ENCODE assay signal across 8 cellular contexts in genomic region chr17:29566473-29567361, GRCh38. TPM values are rescaled to one million over a fixed set of nuclear protein-coding genes. Genes with fewer than 3 reads are reported as not detected.
DNase-seq lines count a peak whose midpoint lies in the region; ATAC-seq, FAIRE-seq and TF ChIP-seq lines count a peak whose summit lies in the region.

Gene ABHD15, minus strand, starts transcription at chr17:29567037. Its CDS starts 71 bp downstream, at chr17:29566966.

- H3K27ac Mint-ChIP-seq in activated naive CD4-positive, alpha-beta T cell treated with anti-CD3 and anti-CD28 coated beads, Interleukin-2, amount 50 U/mL, for 24 hours = peak within 1 kb of the TSS; percentile 70

- H3K36me3 ChIP-seq in HUES6 (ENCODE audit: control insufficient read depth, insufficient read depth, low read length) = no peaks in the 10 kb centered on the region

- DNase-seq in 8988T = peak; percentile 78
- DNase-seq in GM12891 (ENCODE audit: insufficient read length, low spot score) = peak; percentile 63
- peak; percentile 33 for DNase-seq in SHP77 treated with DMSO at 0.1 percent for 48 hours (lab: John Stamatoyannopoulos, UW)
- DNase-seq in head of caudate nucleus = peak in 35 of 42 donors; percentile 29 to 86 (median 66)
- DNase-seq in omental fat pad (ENCODE audit: low spot score) = peak; percentile 28

- TF ChIP-seq CTCF in omental fat pad (IDR thresholded peaks at IDR 0.05) = no peak

- peak within 1 kb of the TSS; percentile 15 for H3K9ac ChIP-seq in HUES6 (ENCODE audit: low read length)

- H3K27me3 ChIP-seq in HUES6 (ENCODE audit: control insufficient read depth, insufficient read depth, low read length) = peaks cover 54% of the 10 kb centered on the region

- peaks cover 38% of the 10 kb centered on the region for H3K4me1 Mint-ChIP-seq in activated naive CD4-positive, alpha-beta T cell treated with anti-CD3 and anti-CD28 coated beads, Interleukin-2, amount 50 U/mL, for 24 hours

- no peaks in the 10 kb centered on the region for H3K36me3 Mint-ChIP-seq in activated naive CD4-positive, alpha-beta T cell treated with anti-CD3 and anti-CD28 coated beads, Interleukin-2, amount 50 U/mL, for 24 hours

- H3K4me1 ChIP-seq in HUES6 (ENCODE audit: control insufficient read depth, insufficient read depth, low read length) = peaks cover 12% of the 10 kb centered on the region

- no peaks in the 10 kb centered on the region for H3K9me3 Mint-ChIP-seq in activated naive CD4-positive, alpha-beta T cell treated with anti-CD3 and anti-CD28 coated beads, Interleukin-2, amount 50 U/mL, for 24 hours

- no peaks in the 10 kb centered on the region for H3K27me3 Mint-ChIP-seq in activated naive CD4-positive, alpha-beta T cell treated with anti-CD3 and anti-CD28 coated beads, Interleukin-2, amount 50 U/mL, for 24 hours

- TF ChIP-seq POLR2A in GM12891 (IDR thresholded peaks at IDR 0.05; ENCODE audit: low read depth, low read length) = no peak

- H3K9me3 ChIP-seq in HUES6 (ENCODE audit: control insufficient read depth, insufficient read depth, low read depth, low read length) = no peaks in the 10 kb centered on the region

- H3K4me3 ChIP-seq in HUES6 (ENCODE audit: low read depth, low read length) = peak within 1 kb of the TSS; percentile 68

- FAIRE-seq in GM12891 (lab: Jason Lieb, UNC) = peak; percentile 70

- H3K27ac ChIP-seq in HUES6 (ENCODE audit: low read depth, low read length) = no peak within 1 kb of the TSS

- ATAC-seq in omental fat pad (ENCODE audit: low FRiP score) = peak; percentile 75
- no peak for ATAC-seq in GM18873 (IDR thresholded peaks at IDR 0.05; ENCODE audit: low FRiP score, unreplicated experiment)

- H3K4me3 Mint-ChIP-seq in activated naive CD4-positive, alpha-beta T cell treated with anti-CD3 and anti-CD28 coated beads, Interleukin-2, amount 50 U/mL, for 24 hours = peak within 1 kb of the TSS; percentile 98

- intact Hi-C loops in head of caudate nucleus (cut with DNase I) = loop anchor here (10.0 kb wide), 2 partner anchors 272 to 412 kb away; partner anchors contain the start of gene NUFIP2

TF ChIP-seq in GM12891, 5 proteins besides CTCF, POLR2A, EP300 and RAD21:
- TF ChIP-seq PAX5 (IDR thresholded peaks at IDR 0.05; ENCODE audit: insufficient read depth, low read length, severe bottlenecking) (no peak), POLR2AphosphoS5 (IDR thresholded peaks at IDR 0.05; ENCODE audit: low read depth, low read length) (no peak), SPI1 (IDR thresholded peaks at IDR 0.05; ENCODE audit: low read depth, low read length) (no peak), POU2F2 (IDR thresholded peaks at IDR 0.05; ENCODE audit: low read depth, low read length) (no peak), TAF1 (IDR thresholded peaks at IDR 0.05; ENCODE audit: low read depth, low read length) (no peak)

RNA-seq across cellular contexts. Expression of gene ABHD15, which starts in this region (rescaled TPM):
- polyA plus RNA-seq in GM12891 (2012; ENCODE audit: low read depth, missing spikeins) = 1.9 TPM
- 10 to 100 TPM; 21.6 to 55.2 (median 25.2) TPM for total RNA-seq in omental fat pad

Comparison
In these comparisons a context has a peak if more than half of its experiments do, and no peak if none do; other contexts are left out.
1. DNase-seq: peak in every context shown above with its lines; median percentile 78 in 8988T; 66 in head of caudate nucleus; 63 in GM12891; 33 in SHP77 treated with DMSO at 0.1 percent for 48 hours; 28 in omental fat pad.